1 cellular context compared by ENCODE assay signal in genomic region chr5:180072556-180072955, GRCh38.
TF ChIP-seq lines count a peak whose summit lies in the region.

No MANE protein-coding gene starts in this region.

TF ChIP-seq in GM12878, 131 proteins besides CTCF, POLR2A, EP300 and RAD21 (continued from another document):
- TF ChIP-seq BCLAF1 (IDR thresholded peaks at IDR 0.05): no peak
- no peak for TF ChIP-seq SIN3A (IDR thresholded peaks at IDR 0.05; ENCODE audit: low read depth, low read length)
- TF ChIP-seq GATAD2B (conservative IDR thresholded peaks at IDR 0.05; ENCODE audit: low read depth): no peak
- no peak for TF ChIP-seq STAT3 (IDR thresholded peaks at IDR 0.05; ENCODE audit: low read depth, low read length)
TF ChIP-seq in GM12878: peak in this region for 0.
